Comparison of ENCODE assay signal across 10 cellular contexts in genomic region chr1:183636783-183637182, GRCh38. TPM values are rescaled to one million over a fixed set of nuclear protein-coding genes. Genes with fewer than 3 reads are reported as not detected.
DNase-seq lines count a peak whose midpoint lies in the region; ATAC-seq and TF ChIP-seq lines count a peak whose summit lies in the region.
"Had no signal": no experiment of that assay in that cellular context is flagged by ENCODE, and none has a peak within 500 bp of the region (broad histone marks: within the 10 kb centered on the region; RNA-seq: fewer than 3 reads in every experiment).

No MANE protein-coding gene starts in this region.

- no peaks in the 10 kb centered on the region for H3K9me3 ChIP-seq in heart left ventricle
- H3K9me3 ChIP-seq in iPS-15b (ENCODE audit: control insufficient read depth, insufficient read depth, low read length): no peaks in the 10 kb centered on the region
- H3K9me3 ChIP-seq in upper lobe of right lung: no peaks in the 10 kb centered on the region

- no peak for TF ChIP-seq POLR2A in heart left ventricle (IDR thresholded peaks at IDR 0.05)

- WGBS in heart left ventricle, 4 donors: 34 to 41% (median 39%) methylated on average over 5 of the region's 5 CpGs

- H3K27ac ChIP-seq in heart left ventricle (peak overlapping the region; percentile 18 to 99 (median 92)), upper lobe of right lung (no peak overlapping the region)

- intact Hi-C loops in heart left ventricle (cut with DNase I) (loop anchor here in 3 of 10 donors (5.0 to 10.0 kb wide), 2 partner anchors 164 to 352 kb away; partner anchors contain the start of gene SMG7 (in 2 of the 3)), Right ventricle myocardium superior (cut with DNase I) (no loop called here), upper lobe of right lung (cut with DNase I) (no loop called here)

- no peaks in the 10 kb centered on the region for H3K27me3 ChIP-seq in heart left ventricle
- peaks cover 16% of the 10 kb centered on the region for H3K27me3 ChIP-seq in iPS-15b (ENCODE audit: control insufficient read depth, insufficient read depth, low read length)
- no peaks in the 10 kb centered on the region for H3K27me3 ChIP-seq in upper lobe of right lung

- ATAC-seq in heart left ventricle (no peak), Right ventricle myocardium superior (ENCODE audit: poor library complexity) (no peak), upper lobe of right lung (peak; percentile 3)

- DNase-seq in heart left ventricle: no peak
- no peak for DNase-seq in Right ventricle myocardium superior
- no peak for DNase-seq in upper lobe of right lung
- DNase-seq in NCI-H82 (lab: John Stamatoyannopoulos, UW): no peak
- DNase-seq in LoVo (ENCODE audit: low spot score): no peak
- DNase-seq in NCI-H1694 treated with DMSO at 0.1 percent for 48 hours (lab: John Stamatoyannopoulos, UW): no peak

- no peak overlapping the region for H3K9ac ChIP-seq in iPS-15b (ENCODE audit: low read depth, low read length)

- H3K4me3 ChIP-seq in heart left ventricle: peak overlapping the region; percentile 66 to 97 (median 83)
- peak overlapping the region; percentile 89 for H3K4me3 ChIP-seq in WI38 (ENCODE audit: low read depth, low read length)
- peak overlapping the region; percentile 96 for H3K4me3 ChIP-seq in iPS-15b (ENCODE audit: low read depth, low read length)
- no peak overlapping the region for H3K4me3 ChIP-seq in upper lobe of right lung

- peaks cover 0 to 37% (median 25%) of the 10 kb centered on the region in 12 donors for H3K4me1 ChIP-seq in heart left ventricle
- peaks cover 7% of the 10 kb centered on the region for H3K4me1 ChIP-seq in iPS-15b (ENCODE audit: control insufficient read depth, insufficient read depth, low read length)
- H3K4me1 ChIP-seq in upper lobe of right lung: peaks cover 20% of the 10 kb centered on the region

- TF ChIP-seq CTCF in heart left ventricle (IDR thresholded peaks at IDR 0.05) (no peak), WI38 (IDR thresholded peaks at IDR 0.05; ENCODE audit: low read depth, low read length) (no peak), upper lobe of right lung (IDR thresholded peaks at IDR 0.05) (no peak)

- H3K36me3 ChIP-seq in heart left ventricle (peaks cover 0 to 13% (median 11%) of the 10 kb centered on the region in 9 donors), iPS-15b (ENCODE audit: control insufficient read depth, insufficient read depth, low read length) (no peaks in the 10 kb centered on the region), upper lobe of right lung (peaks cover 5% of the 10 kb centered on the region)

RNA-seq across cellular contexts. Expression of gene ARPC5, which starts 1.2 kb away (rescaled TPM):
- 100 to 1,000 TPM in 1 of 9 donors, 10 to 100 TPM in 8; 24.6 to 105 (median 31.3) TPM for total RNA-seq in heart left ventricle
- polyA plus RNA-seq in heart left ventricle: 10 to 100 TPM; 26.0 to 62.0 TPM
- total RNA-seq in Right ventricle myocardium superior: 32.9 TPM
- total RNA-seq in upper lobe of right lung: 181 TPM

RNA-seq across cellular contexts. Expression of gene APOBEC4, which starts 16.3 kb away (rescaled TPM):
- total RNA-seq in heart left ventricle: not detected
- polyA plus RNA-seq in heart left ventricle: under 1 TPM in 1 of 2 donors, not detected in 1; 0.30 TPM
- not detected for total RNA-seq in Right ventricle myocardium superior
- total RNA-seq in upper lobe of right lung: not detected
- total RNA-seq: skeletal muscle tissue; T-helper 1 cell treated with Interleukin-12 subunit alpha and Interleukin-12 subunit beta and Interleukin-4 antibody, amounts not matched to agents 30 ng/mL and 1 ng/mL, for 36 hours had no signal

RNA-seq across cellular contexts. Expression of gene NCF2, which starts 46.5 kb away (rescaled TPM):
- total RNA-seq in heart left ventricle (10 to 100 TPM in 2 of 9 donors, 1 to 10 TPM in 7; 2.6 to 51.2 (median 5.1) TPM), Right ventricle myocardium superior (5.7 TPM), upper lobe of right lung (144 TPM)
- 1 to 10 TPM; 1.3 to 2.5 TPM for polyA plus RNA-seq in heart left ventricle
